9 cellular contexts compared by ENCODE assay signal in the genomic region with DNA sequence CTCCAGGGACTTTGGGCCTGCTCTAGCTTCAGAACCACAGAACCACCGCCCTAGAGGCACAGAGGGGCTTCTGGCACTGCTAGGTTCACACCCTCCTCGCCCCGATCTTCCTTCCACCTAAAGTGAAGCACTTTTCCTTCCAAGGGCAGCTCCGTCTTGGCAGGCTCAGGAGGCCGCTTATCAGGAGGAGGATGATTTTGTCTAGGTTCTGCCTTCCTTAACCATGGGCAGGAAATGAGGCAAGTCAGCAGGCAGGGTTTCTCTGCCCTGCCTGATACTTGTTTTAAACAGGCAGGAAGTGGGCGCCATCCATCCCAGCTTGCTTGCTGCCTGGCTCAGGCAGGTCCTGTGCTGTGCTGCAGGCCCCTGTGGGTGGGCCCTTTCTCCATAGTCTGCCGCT. TPM values are rescaled to one million over a fixed set of nuclear protein-coding genes. Genes with fewer than 3 reads are reported as not detected.
A peak's percentile ranks its signal among the peaks of the same experiment; 100 is the strongest.
DNase-seq lines count a peak whose midpoint lies in the region; ATAC-seq, FAIRE-seq and TF ChIP-seq lines count a peak whose summit lies in the region.
"Had no signal": no experiment of that assay in that cellular context is flagged by ENCODE, and none has a peak within 500 bp of the region (broad histone marks: within the 10 kb centered on the region; RNA-seq: fewer than 3 reads in every experiment).

No MANE protein-coding gene starts in this region.

- no peak overlapping the region for H3K4me3 Mint-ChIP-seq in activated naive CD8-positive, alpha-beta T cell treated with anti-CD3 and anti-CD28 coated beads, Interleukin-2, amount 50 U/mL, for 24 hours
- peak overlapping the region; percentile 13 for H3K4me3 Mint-ChIP-seq in stimulated activated effector memory CD8-positive, alpha-beta T cell treated with anti-CD3 and anti-CD28 coated beads, Interleukin-12 subunit alpha, Interleukin-12 subunit beta, amount 100 ng/mL, for 72 hours

- peaks cover 11% of the 10 kb centered on the region for H3K36me3 Mint-ChIP-seq in activated naive CD8-positive, alpha-beta T cell treated with anti-CD3 and anti-CD28 coated beads, Interleukin-2, amount 50 U/mL, for 24 hours (ENCODE audit: low read depth)
- peaks cover 6% of the 10 kb centered on the region for H3K36me3 Mint-ChIP-seq in stimulated activated effector memory CD8-positive, alpha-beta T cell treated with anti-CD3 and anti-CD28 coated beads, Interleukin-12 subunit alpha, Interleukin-12 subunit beta, amount 100 ng/mL, for 72 hours

- ATAC-seq in HG02623 (IDR thresholded peaks at IDR 0.05; ENCODE audit: unreplicated experiment) (peak; percentile 38), HG03439 (IDR thresholded peaks at IDR 0.05; ENCODE audit: unreplicated experiment) (no peak), HG03520 (IDR thresholded peaks at IDR 0.05; ENCODE audit: unreplicated experiment) (no peak)
- peak; percentile 57 for ATAC-seq in activated naive CD8-positive, alpha-beta T cell treated with anti-CD3 and anti-CD28 coated beads, Interleukin-2, amount 50 U/mL, for 24 hours
- peak; percentile 83 for ATAC-seq in stimulated activated effector memory CD8-positive, alpha-beta T cell treated with anti-CD3 and anti-CD28 coated beads, Interleukin-12 subunit alpha, Interleukin-12 subunit beta, amount 100 ng/mL, for 72 hours

- H3K4me1 Mint-ChIP-seq in activated naive CD8-positive, alpha-beta T cell treated with anti-CD3 and anti-CD28 coated beads, Interleukin-2, amount 50 U/mL, for 24 hours, result peaks cover 63% of the 10 kb centered on the region
- H3K4me1 Mint-ChIP-seq in stimulated activated effector memory CD8-positive, alpha-beta T cell treated with anti-CD3 and anti-CD28 coated beads, Interleukin-12 subunit alpha, Interleukin-12 subunit beta, amount 100 ng/mL, for 72 hours, result peaks cover 49% of the 10 kb centered on the region

- intact Hi-C loops in vagina (cut with DNase I), result no loop called here

- H3K9me3 ChIP-seq in vagina, result no peaks in the 10 kb centered on the region

- no peak for FAIRE-seq in HTR-8/SVneo (lab: Jason Lieb, UNC)

- no peaks in the 10 kb centered on the region for H3K4me1 ChIP-seq in vagina

- no peak for TF ChIP-seq POLR2A in vagina (IDR thresholded peaks at IDR 0.05)

- no peak overlapping the region for H3K4me3 ChIP-seq in vagina

- H3K27me3 Mint-ChIP-seq in activated naive CD8-positive, alpha-beta T cell treated with anti-CD3 and anti-CD28 coated beads, Interleukin-2, amount 50 U/mL, for 24 hours, result no peaks in the 10 kb centered on the region

- no peak for TF ChIP-seq CTCF in vagina (IDR thresholded peaks at IDR 0.05)

- no peaks in the 10 kb centered on the region for H3K27me3 ChIP-seq in vagina

- no peak overlapping the region for H3K27ac ChIP-seq in vagina

- H3K27ac Mint-ChIP-seq in activated naive CD8-positive, alpha-beta T cell treated with anti-CD3 and anti-CD28 coated beads, Interleukin-2, amount 50 U/mL, for 24 hours, result peak overlapping the region; percentile 82
- peak overlapping the region; percentile 89 for H3K27ac Mint-ChIP-seq in stimulated activated effector memory CD8-positive, alpha-beta T cell treated with anti-CD3 and anti-CD28 coated beads, Interleukin-12 subunit alpha, Interleukin-12 subunit beta, amount 100 ng/mL, for 72 hours

- peak; percentile 47 for DNase-seq in T-helper 9 cell
- DNase-seq in activated naive CD8-positive, alpha-beta T cell treated with anti-CD3 and anti-CD28 coated beads, Interleukin-2, amount 50 U/mL, for 24 hours, result peak; percentile 57
- DNase-seq in stimulated activated effector memory CD8-positive, alpha-beta T cell treated with anti-CD3 and anti-CD28 coated beads, Interleukin-12 subunit alpha, Interleukin-12 subunit beta, amount 100 ng/mL, for 72 hours (ENCODE audit: low spot score in 2 of 2), result peak; percentile 20 to 70
- DNase-seq in vagina (ENCODE audit: extremely low spot score in 2 of 2), result no peak
- no peak for DNase-seq in HTR-8/SVneo (ENCODE audit: insufficient read length, low spot score)
- DNase-seq: NCI-H446 treated with DMSO at 0.1 percent for 48 hours had no signal

- no peaks in the 10 kb centered on the region for H3K9me3 Mint-ChIP-seq in activated naive CD8-positive, alpha-beta T cell treated with anti-CD3 and anti-CD28 coated beads, Interleukin-2, amount 50 U/mL, for 24 hours
- H3K9me3 Mint-ChIP-seq in stimulated activated effector memory CD8-positive, alpha-beta T cell treated with anti-CD3 and anti-CD28 coated beads, Interleukin-12 subunit alpha, Interleukin-12 subunit beta, amount 100 ng/mL, for 72 hours, result no peaks in the 10 kb centered on the region

- H3K36me3 ChIP-seq in vagina, result peaks cover 0 to 32% of the 10 kb centered on the region in 2 donors

RNA-seq across cellular contexts. Expression of a gene that starts 8.3 kb away (rescaled TPM):
- total RNA-seq in vagina, result 13.3 TPM

RNA-seq across cellular contexts. Expression of a gene that starts 27.3 kb away (rescaled TPM):
- 21.1 TPM for total RNA-seq in vagina

Comparison
In these comparisons a context has a peak if more than half of its experiments do, and no peak if none do; other contexts are left out.
1. ATAC-seq: peak in HG02623 (single experiment), activated naive CD8-positive, alpha-beta T cell treated with anti-CD3 and anti-CD28 coated beads, Interleukin-2, amount 50 U/mL, for 24 hours (single experiment) and stimulated activated effector memory CD8-positive, alpha-beta T cell treated with anti-CD3 and anti-CD28 coated beads, Interleukin-12 subunit alpha, Interleukin-12 subunit beta, amount 100 ng/mL, for 72 hours (single experiment); none in HG03439 (single experiment) and HG03520 (single experiment).
2. DNase-seq: peak in T-helper 9 cell (single experiment), activated naive CD8-positive, alpha-beta T cell treated with anti-CD3 and anti-CD28 coated beads, Interleukin-2, amount 50 U/mL, for 24 hours (single experiment) and stimulated activated effector memory CD8-positive, alpha-beta T cell treated with anti-CD3 and anti-CD28 coated beads, Interleukin-12 subunit alpha, Interleukin-12 subunit beta, amount 100 ng/mL, for 72 hours (2 of 2); none in vagina (0 of 2) and HTR-8/SVneo (single experiment).